9 cellular contexts compared by ENCODE assay signal in the genomic region with DNA sequence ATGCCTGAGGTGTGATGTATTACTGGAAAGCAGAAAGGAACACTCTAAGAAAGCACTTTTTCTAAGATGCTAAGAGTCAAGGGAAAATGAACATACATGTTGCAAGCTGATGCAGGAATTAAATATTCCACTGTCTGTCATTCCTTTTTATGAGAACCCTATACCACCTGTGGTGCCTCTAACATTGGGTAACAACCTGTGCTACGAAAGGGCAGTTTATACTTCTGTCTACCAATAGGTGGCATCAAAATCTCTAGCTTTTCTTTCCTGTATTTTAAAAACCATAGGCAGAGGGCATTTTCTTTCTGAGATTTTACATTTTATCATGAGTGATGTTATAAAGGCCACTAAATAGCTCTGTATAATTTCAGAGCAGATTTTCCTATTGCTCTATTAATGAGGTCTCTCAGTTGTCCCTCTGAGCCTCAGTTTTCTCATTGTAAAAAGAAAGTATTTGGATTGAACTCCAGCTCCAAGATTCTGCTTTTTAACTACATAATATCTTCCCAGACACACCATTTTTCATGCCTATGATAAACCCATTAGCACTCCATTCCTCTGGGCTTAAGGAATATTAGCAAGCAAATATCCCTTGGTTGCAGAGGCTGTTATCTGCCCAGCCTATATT. TPM values are rescaled to one million over a fixed set of nuclear protein-coding genes. Genes with fewer than 3 reads are reported as not detected.
DNase-seq lines count a peak whose midpoint lies in the region; ATAC-seq and TF ChIP-seq lines count a peak whose summit lies in the region.
"Had no signal": no experiment of that assay in that cellular context is flagged by ENCODE, and none has a peak within 500 bp of the region (broad histone marks: within the 10 kb centered on the region; RNA-seq: fewer than 3 reads in every experiment).

No MANE protein-coding gene starts in this region.

- H3K4me1 Mint-ChIP-seq in activated naive CD4-positive, alpha-beta T cell treated with anti-CD3 and anti-CD28 coated beads for 36 hours (ENCODE audit: low read depth): peaks cover 8% of the 10 kb centered on the region

- no peaks in the 10 kb centered on the region for H3K9me3 Mint-ChIP-seq in activated naive CD4-positive, alpha-beta T cell treated with anti-CD3 and anti-CD28 coated beads for 36 hours

- WGBS in gastroesophageal sphincter (ENCODE audit: low coverage in 1 of 2), 2 donors: 0 to 5% methylated on average over 1 of the region's 1 CpG

- ATAC-seq in lower lobe of right lung: no peak
- ATAC-seq in gastroesophageal sphincter: no peak
- ATAC-seq in GM21737 (IDR thresholded peaks at IDR 0.05; ENCODE audit: unreplicated experiment): no peak
- ATAC-seq in GM21786 (IDR thresholded peaks at IDR 0.05; ENCODE audit: unreplicated experiment): no peak

- intact Hi-C loops in lower lobe of right lung (cut with DNase I): no loop called here
- intact Hi-C loops in activated naive CD4-positive, alpha-beta T cell treated with anti-CD3 and anti-CD28 coated beads for 36 hours (cut with micrococcal nuclease): loop anchor here (1.0 to 2.0 kb wide), 3 partner anchors 142 to 360 kb away; no protein-coding TSS in a partner anchor

- CTCF ChIA-PET in activated naive CD4-positive, alpha-beta T cell treated with anti-CD3 and anti-CD28 coated beads for 36 hours (lab: Charles Lee): interaction anchor here (0.6 to 2.7 kb wide), 7 partner anchors 9 to 361 kb away, joined by 3 to 8 read pairs (median 3); no protein-coding TSS in a partner anchor

- no peak for TF ChIP-seq EP300 in gastroesophageal sphincter (IDR thresholded peaks at IDR 0.05)

- peaks cover 60% of the 10 kb centered on the region for H3K27me3 Mint-ChIP-seq in activated naive CD4-positive, alpha-beta T cell treated with anti-CD3 and anti-CD28 coated beads for 36 hours (ENCODE audit: low read depth)

- DNase-seq in GM04504 (ENCODE audit: low read depth) (peak; percentile 14), NB4 (ENCODE audit: low read depth) (peak; percentile 21), lower lobe of right lung (no peak)
- no peak for DNase-seq in activated naive CD4-positive, alpha-beta T cell treated with anti-CD3 and anti-CD28 coated beads for 36 hours

- no peaks in the 10 kb centered on the region for H3K36me3 ChIP-seq in lower lobe of right lung
- H3K36me3 ChIP-seq in gastroesophageal sphincter: no peaks in the 10 kb centered on the region

- no peak overlapping the region for H3K27ac ChIP-seq in lower lobe of right lung
- no peak overlapping the region for H3K27ac ChIP-seq in gastroesophageal sphincter

- H3K36me3 Mint-ChIP-seq in activated naive CD4-positive, alpha-beta T cell treated with anti-CD3 and anti-CD28 coated beads for 36 hours (ENCODE audit: low read depth): no peaks in the 10 kb centered on the region

- no peak overlapping the region for H3K4me3 Mint-ChIP-seq in activated naive CD4-positive, alpha-beta T cell treated with anti-CD3 and anti-CD28 coated beads for 36 hours

- H3K9me3 ChIP-seq in lower lobe of right lung (no peaks in the 10 kb centered on the region), gastroesophageal sphincter (no peaks in the 10 kb centered on the region)

- peaks cover 40% of the 10 kb centered on the region for H3K27me3 ChIP-seq in lower lobe of right lung (ENCODE audit: low read depth)
- peaks cover 50% of the 10 kb centered on the region for H3K27me3 ChIP-seq in gastroesophageal sphincter

- TF ChIP-seq CTCF in NB4 (IDR thresholded peaks at IDR 0.05; ENCODE audit: low read depth, low read length): peak; percentile 31
- peak; percentile 52; the same call in 1 of the 2 replicates for TF ChIP-seq CTCF in WI38 (IDR thresholded peaks at IDR 0.05; ENCODE audit: low read depth, low read length)
- peak; percentile 41 for TF ChIP-seq CTCF in lower lobe of right lung (IDR thresholded peaks at IDR 0.05)
- TF ChIP-seq CTCF in gastroesophageal sphincter (IDR thresholded peaks at IDR 0.05): peak in 1 of 4 experiments; percentile 18

- H3K27ac Mint-ChIP-seq in activated naive CD4-positive, alpha-beta T cell treated with anti-CD3 and anti-CD28 coated beads for 36 hours: no peak overlapping the region

- H3K4me1 ChIP-seq in lower lobe of right lung (peaks cover 12% of the 10 kb centered on the region), gastroesophageal sphincter (peaks cover 0 to 11% (median 0%) of the 10 kb centered on the region in 3 donors)

- no peak overlapping the region for H3K4me3 ChIP-seq in NB4 (ENCODE audit: low read depth, low read length)
- H3K4me3 ChIP-seq in WI38 (ENCODE audit: low read depth, low read length): no peak overlapping the region
- no peak overlapping the region for H3K4me3 ChIP-seq in lower lobe of right lung
- no peak overlapping the region for H3K4me3 ChIP-seq in gastroesophageal sphincter

- TF ChIP-seq POLR2A in NB4 (IDR thresholded peaks at IDR 0.05; ENCODE audit: extremely low read depth, insufficient read length): no peak
- no peak for TF ChIP-seq POLR2A in gastroesophageal sphincter (IDR thresholded peaks at IDR 0.05)

RNA-seq across cellular contexts. Expression of gene CPNE4, which starts 3.5 kb away (rescaled TPM):
- total RNA-seq in lower lobe of right lung: 0.83 TPM
- total RNA-seq in gastroesophageal sphincter: not detected
- not detected for total RNA-seq in activated naive CD4-positive, alpha-beta T cell treated with anti-CD3 and anti-CD28 coated beads for 36 hours
- total RNA-seq: T-helper 2 cell treated with Interferon-gamma antibody and Interleukin-4, amounts not matched to agents 100 ng/mL and 5 ng/mL, for 36 hours had no signal

Comparison
In these comparisons a context has a peak if more than half of its experiments do, and no peak if none do; other contexts are left out.
1. DNase-seq: peak in GM04504 (single experiment) and NB4 (single experiment); none in lower lobe of right lung (single experiment) and activated naive CD4-positive, alpha-beta T cell treated with anti-CD3 and anti-CD28 coated beads for 36 hours (single experiment).